In genomic region chr17:30450125-30451027, GRCh38 we compare ENCODE assay signal across 2 cellular contexts.
TF ChIP-seq lines count a peak whose summit lies in the region.

No MANE protein-coding gene starts in this region.

TF ChIP-seq in A549, 52 proteins besides CTCF, POLR2A, EP300 and RAD21 (continued from another document):
- 0 out of 2 replicates have a peak, but pooled peaks have one; percentile 13 for TF ChIP-seq MAX (IDR thresholded peaks at IDR 0.05)
- TF ChIP-seq HDAC2 (IDR thresholded peaks at IDR 0.05) = no peak
- no peak for TF ChIP-seq CBX8 (IDR thresholded peaks at IDR 0.05)
- peak in 1 of 2 experiments; percentile 73; a peak in 3 of 5 replicates for TF ChIP-seq JUN (IDR thresholded peaks at IDR 0.05)
- no peak for TF ChIP-seq FOXS1 (CRISPR knock-in tag; IDR thresholded peaks at IDR 0.05)
- no peak for TF ChIP-seq NFE2L2 (conservative IDR thresholded peaks at IDR 0.05; ENCODE audit: low read length)
- TF ChIP-seq ZNF302 (CRISPR knock-in tag; IDR thresholded peaks at IDR 0.05) = no peak
- no peak for TF ChIP-seq KDM1A (IDR thresholded peaks at IDR 0.05; ENCODE audit: low read depth)
- TF ChIP-seq RNF2 (IDR thresholded peaks at IDR 0.05; ENCODE audit: borderline replicate concordance, low read depth) = no peak
- TF ChIP-seq NR3C1 (IDR thresholded peaks at IDR 0.05) = no peak
- TF ChIP-seq FOSB (CRISPR knock-in tag; IDR thresholded peaks at IDR 0.05) = no peak
- no peak for TF ChIP-seq RCOR1 (IDR thresholded peaks at IDR 0.05; ENCODE audit: low read depth, low read length)
- no peak for TF ChIP-seq ESRRA (IDR thresholded peaks at IDR 0.05; ENCODE audit: borderline replicate concordance, low read length)

TF ChIP-seq in HepG2, 621 proteins besides CTCF, POLR2A, EP300 and RAD21 (continued from another document and continues in another):
- peak; percentile 61 for TF ChIP-seq ZNF503 (CRISPR knock-in tag; IDR thresholded peaks at IDR 0.05)
- TF ChIP-seq ZNF160 (CRISPR knock-in tag; IDR thresholded peaks at IDR 0.05) = no peak
- 0 out of 2 replicates have a peak, but pooled peaks have one; percentile 31 for TF ChIP-seq ZNF557 (CRISPR knock-in tag; IDR thresholded peaks at IDR 0.05)
- no peak for TF ChIP-seq ZFP82 (CRISPR knock-in tag; IDR thresholded peaks at IDR 0.05; ENCODE audit: borderline replicate concordance)
- TF ChIP-seq ZNF484 (CRISPR knock-in tag; IDR thresholded peaks at IDR 0.05; ENCODE audit: borderline replicate concordance, low read depth) = no peak
- no peak for TF ChIP-seq NFATC3 (CRISPR knock-in tag; IDR thresholded peaks at IDR 0.05)
- TF ChIP-seq SRY (CRISPR knock-in tag; IDR thresholded peaks at IDR 0.05) = no peak
- no peak for TF ChIP-seq MXD3 (CRISPR knock-in tag; IDR thresholded peaks at IDR 0.05)
- TF ChIP-seq ZNF441 (CRISPR knock-in tag; IDR thresholded peaks at IDR 0.05; ENCODE audit: borderline replicate concordance) = no peak
- no peak for TF ChIP-seq SMARCE1 (IDR thresholded peaks at IDR 0.05; ENCODE audit: borderline replicate concordance)
- no peak for TF ChIP-seq NKX3-1 (CRISPR knock-in tag; IDR thresholded peaks at IDR 0.05)
- TF ChIP-seq AHR (CRISPR knock-in tag; IDR thresholded peaks at IDR 0.05) = no peak
- no peak for TF ChIP-seq SRSF9 (IDR thresholded peaks at IDR 0.05; ENCODE audit: borderline replicate concordance, insufficient read depth, low read depth, low read length, poor library complexity, severe bottlenecking)
- TF ChIP-seq DZIP1 (CRISPR knock-in tag; IDR thresholded peaks at IDR 0.05) = no peak
- no peak for TF ChIP-seq HHEX (CRISPR knock-in tag; IDR thresholded peaks at IDR 0.05)
- TF ChIP-seq ATF6 (CRISPR knock-in tag; conservative IDR thresholded peaks at IDR 0.05) = no peak
- peak; percentile 33; the same call in 1 of the 2 replicates for TF ChIP-seq ZFP90 (CRISPR knock-in tag; IDR thresholded peaks at IDR 0.05; ENCODE audit: borderline replicate concordance)
- no peak for TF ChIP-seq KAT2B (IDR thresholded peaks at IDR 0.05; ENCODE audit: borderline replicate concordance, low read depth, low read length)
- TF ChIP-seq HNF4G (IDR thresholded peaks at IDR 0.05; ENCODE audit: borderline replicate concordance, low read depth, low read length) = peak; percentile 82
- peak; percentile 74; the same call in 1 of the 2 replicates for TF ChIP-seq HNF4G (CRISPR knock-in tag; IDR thresholded peaks at IDR 0.05; ENCODE audit: borderline replicate concordance, low read depth)
- TF ChIP-seq ZNF552 (CRISPR knock-in tag; IDR thresholded peaks at IDR 0.05; ENCODE audit: borderline replicate concordance) = no peak
- 0 out of 2 replicates have a peak, but pooled peaks have one; percentile 65 for TF ChIP-seq ZSCAN30 (CRISPR knock-in tag; IDR thresholded peaks at IDR 0.05)
- no peak for TF ChIP-seq CHCHD3 (CRISPR knock-in tag; IDR thresholded peaks at IDR 0.05)
- no peak for TF ChIP-seq ZNF619 (CRISPR knock-in tag; IDR thresholded peaks at IDR 0.05)
- no peak for TF ChIP-seq ZNF282 (IDR thresholded peaks at IDR 0.05; ENCODE audit: partially characterized antibody)
- no peak for TF ChIP-seq MATR3 (CRISPR knock-in tag; IDR thresholded peaks at IDR 0.05)
- TF ChIP-seq HES4 (CRISPR knock-in tag; IDR thresholded peaks at IDR 0.05; ENCODE audit: borderline replicate concordance) = no peak
- no peak; the same call in 1 of the 2 replicates for TF ChIP-seq XBP1 (CRISPR knock-in tag; IDR thresholded peaks at IDR 0.05)
- peak; percentile 74; the same call in 1 of the 2 replicates for TF ChIP-seq ZSCAN31 (CRISPR knock-in tag; IDR thresholded peaks at IDR 0.05; ENCODE audit: low read depth)
- no peak for TF ChIP-seq ZBTB21 (CRISPR knock-in tag; IDR thresholded peaks at IDR 0.05)
- TF ChIP-seq SRSF1 (optimal IDR thresholded peaks at IDR 0.05; ENCODE audit: low read depth, low read length) = no peak
- no peak for TF ChIP-seq ZNF749 (CRISPR knock-in tag; IDR thresholded peaks at IDR 0.05; ENCODE audit: borderline replicate concordance)
- no peak for TF ChIP-seq MAFG (CRISPR knock-in tag; IDR thresholded peaks at IDR 0.05)
- TF ChIP-seq ZNF614 (CRISPR knock-in tag; IDR thresholded peaks at IDR 0.05; ENCODE audit: borderline replicate concordance) = peak; percentile 88
- no peak for TF ChIP-seq ZNF672 (CRISPR knock-in tag; IDR thresholded peaks at IDR 0.05)
- peak; percentile 51; the same call in 1 of the 2 replicates for TF ChIP-seq ZSCAN9 (CRISPR knock-in tag; IDR thresholded peaks at IDR 0.05; ENCODE audit: borderline replicate concordance)
- peak; percentile 59; the same call in 1 of the 2 replicates for TF ChIP-seq ZSCAN5A (CRISPR knock-in tag; IDR thresholded peaks at IDR 0.05; ENCODE audit: borderline replicate concordance)
- TF ChIP-seq CENPT (CRISPR knock-in tag; IDR thresholded peaks at IDR 0.05; ENCODE audit: low read depth) = no peak
- no peak for TF ChIP-seq ZNF879 (CRISPR knock-in tag; IDR thresholded peaks at IDR 0.05)
- TF ChIP-seq ZFP36L1 (CRISPR knock-in tag; IDR thresholded peaks at IDR 0.05) = no peak; the same call in 1 of the 2 replicates
- TF ChIP-seq ZNF276 (CRISPR knock-in tag; IDR thresholded peaks at IDR 0.05; ENCODE audit: low read depth) = no peak
- TF ChIP-seq KAT8 (CRISPR knock-in tag; IDR thresholded peaks at IDR 0.05) = peak; percentile 51; the same call in 1 of the 2 replicates
- no peak for TF ChIP-seq NFYB (CRISPR knock-in tag; IDR thresholded peaks at IDR 0.05)
- TF ChIP-seq ATF7 (IDR thresholded peaks at IDR 0.05) = peak; percentile 43; the same call in 1 of the 2 replicates
- no peak for TF ChIP-seq ATF7 (CRISPR knock-in tag; IDR thresholded peaks at IDR 0.05)
- no peak for TF ChIP-seq ZNF44 (CRISPR knock-in tag; IDR thresholded peaks at IDR 0.05)
- TF ChIP-seq ZNF547 (CRISPR knock-in tag; IDR thresholded peaks at IDR 0.05) = no peak
- TF ChIP-seq TIGD3 (CRISPR knock-in tag; IDR thresholded peaks at IDR 0.05; ENCODE audit: borderline replicate concordance) = no peak
- TF ChIP-seq ZNF335 (CRISPR knock-in tag; IDR thresholded peaks at IDR 0.05) = 0 out of 2 replicates have a peak, but pooled peaks have one; percentile 39
- peak; percentile 54; the same call in 1 of the 2 replicates for TF ChIP-seq NR2F2 (IDR thresholded peaks at IDR 0.05; ENCODE audit: borderline replicate concordance, low read depth)
- no peak for TF ChIP-seq ARNTL (CRISPR knock-in tag; IDR thresholded peaks at IDR 0.05)
- no peak for TF ChIP-seq ZNF546 (CRISPR knock-in tag; conservative IDR thresholded peaks at IDR 0.05)
- TF ChIP-seq PAWR (CRISPR knock-in tag; IDR thresholded peaks at IDR 0.05; ENCODE audit: borderline replicate concordance) = no peak
- no peak for TF ChIP-seq MBD4 (IDR thresholded peaks at IDR 0.05; ENCODE audit: borderline replicate concordance, low read length)
- no peak for TF ChIP-seq ZNF18 (CRISPR knock-in tag; IDR thresholded peaks at IDR 0.05; ENCODE audit: insufficient replicate concordance)
- TF ChIP-seq STAG1 (CRISPR knock-in tag; IDR thresholded peaks at IDR 0.05) = peak; percentile 29; the same call in 1 of the 2 replicates
- TF ChIP-seq TEAD3 (CRISPR knock-in tag; optimal IDR thresholded peaks at IDR 0.05; ENCODE audit: borderline replicate concordance) = peak; percentile 100
- no peak for TF ChIP-seq BRCA1 (CRISPR knock-in tag; IDR thresholded peaks at IDR 0.05)
- peak; percentile 83 for TF ChIP-seq KDM6A (CRISPR knock-in tag; IDR thresholded peaks at IDR 0.05; ENCODE audit: low read depth)
